ENCODE assay signal across 18 cellular contexts in genomic region chr12:19489168-19489567, GRCh38. TPM values are rescaled to one million over a fixed set of nuclear protein-coding genes. Genes with fewer than 3 reads are reported as not detected.
A peak's percentile ranks its signal among the peaks of the same experiment; 100 is the strongest.
DNase-seq lines count a peak whose midpoint lies in the region; ATAC-seq lines count a peak whose summit lies in the region.
"Had no signal": no experiment of that assay in that cellular context is flagged by ENCODE, and none has a peak within 500 bp of the region (broad histone marks: within the 10 kb centered on the region; RNA-seq: fewer than 3 reads in every experiment).

No MANE protein-coding gene starts in this region.

- no peaks in the 10 kb centered on the region for H3K9me3 Mint-ChIP-seq in activated CD4-positive, alpha-beta T cell treated with anti-CD3 and anti-CD28 coated beads, Interleukin-2, amount 10 ng/mL, durations not matched to agents 24 days and 14 days
- no peaks in the 10 kb centered on the region for H3K9me3 Mint-ChIP-seq in activated naive CD4-positive, alpha-beta T cell treated with anti-CD3 and anti-CD28 coated beads, Interleukin-2, amount 50 U/mL, for 72 hours
- H3K9me3 Mint-ChIP-seq: CD8-positive, alpha-beta memory T cell had no signal

- DNase-seq in stimulated activated CD4-positive, alpha-beta T cell treated with anti-CD3 and anti-CD28 coated beads, Interleukin-15, amount 100 ng/mL, for 24 hours: peak; percentile 27
- DNase-seq in stimulated activated CD4-positive, alpha-beta T cell treated with anti-CD3 and anti-CD28 coated beads, Interleukin-12 subunit alpha, Interleukin-12 subunit beta, amount 100 ng/mL, for 4 hours: no peak
- DNase-seq in activated CD4-positive, alpha-beta T cell treated with anti-CD3 and anti-CD28 coated beads, Interleukin-2, amount 10 ng/mL, durations not matched to agents 24 days and 14 days: no peak
- DNase-seq in activated naive CD4-positive, alpha-beta T cell treated with anti-CD3 and anti-CD28 coated beads, Interleukin-2, amount 50 U/mL, for 72 hours (ENCODE audit: low spot score in 2 of 2): no peak
- DNase-seq in stimulated activated naive CD8-positive, alpha-beta T cell treated with anti-CD3 and anti-CD28 coated beads, Interleukin-15, Interleukin-2, amounts not matched to agents 100 U/mL and 50 U/mL, for 24 hours: peak; percentile 18
- DNase-seq in SHP77 treated with DMSO at 0.1 percent for 48 hours (lab: John Stamatoyannopoulos, UW): no peak
- DNase-seq: CD8-positive, alpha-beta memory T cell; DND-41; GDM1; MG63; NCI-H1092 treated with DMSO at 0.1 percent for 48 hours; NCI-H1694; NCI-H345; NCI-H526 treated with DMSO at 0.1 percent for 48 hours; NK-92 treated with Interleukin-12 subunit alpha and Interleukin-12 subunit beta, amount 100 ng/mL, for 24 hours; OCI-M1; RPMI8226 had no signal

- H3K27ac Mint-ChIP-seq in activated CD4-positive, alpha-beta T cell treated with anti-CD3 and anti-CD28 coated beads, Interleukin-2, amount 10 ng/mL, durations not matched to agents 24 days and 14 days: peak overlapping the region; percentile 45
- peak overlapping the region in 1 of 2 donors; percentile 44 for H3K27ac Mint-ChIP-seq in activated naive CD4-positive, alpha-beta T cell treated with anti-CD3 and anti-CD28 coated beads, Interleukin-2, amount 50 U/mL, for 72 hours

- H3K36me3 Mint-ChIP-seq in activated CD4-positive, alpha-beta T cell treated with anti-CD3 and anti-CD28 coated beads, Interleukin-2, amount 10 ng/mL, durations not matched to agents 24 days and 14 days (ENCODE audit: low read depth): peaks cover 45% of the 10 kb centered on the region
- H3K36me3 Mint-ChIP-seq in activated naive CD4-positive, alpha-beta T cell treated with anti-CD3 and anti-CD28 coated beads, Interleukin-2, amount 50 U/mL, for 72 hours: peaks cover 20 to 31% of the 10 kb centered on the region in 2 donors

- peak; percentile 59 to 84 for ATAC-seq in activated naive CD4-positive, alpha-beta T cell treated with anti-CD3 and anti-CD28 coated beads, Interleukin-2, amount 50 U/mL, for 72 hours
- ATAC-seq in stimulated activated naive CD8-positive, alpha-beta T cell treated with anti-CD3 and anti-CD28 coated beads, Interleukin-15, Interleukin-2, amounts not matched to agents 100 U/mL and 50 U/mL, for 24 hours: peak; percentile 58
- no peak for ATAC-seq in GM18868 (IDR thresholded peaks at IDR 0.05; ENCODE audit: unreplicated experiment)

- no peak overlapping the region for H3K4me3 Mint-ChIP-seq in activated CD4-positive, alpha-beta T cell treated with anti-CD3 and anti-CD28 coated beads, Interleukin-2, amount 10 ng/mL, durations not matched to agents 24 days and 14 days

- intact Hi-C loops in activated CD4-positive, alpha-beta T cell treated with anti-CD3 and anti-CD28 coated beads, Interleukin-2, amount 10 ng/mL, durations not matched to agents 24 days and 14 days (cut with micrococcal nuclease): no loop called here

- no peaks in the 10 kb centered on the region for H3K27me3 Mint-ChIP-seq in activated CD4-positive, alpha-beta T cell treated with anti-CD3 and anti-CD28 coated beads, Interleukin-2, amount 10 ng/mL, durations not matched to agents 24 days and 14 days
- H3K27me3 Mint-ChIP-seq: CD8-positive, alpha-beta memory T cell had no signal

- H3K4me1 Mint-ChIP-seq in activated CD4-positive, alpha-beta T cell treated with anti-CD3 and anti-CD28 coated beads, Interleukin-2, amount 10 ng/mL, durations not matched to agents 24 days and 14 days: peaks cover 32% of the 10 kb centered on the region

RNA-seq across cellular contexts. Expression of gene AEBP2, which starts 49.9 kb away (rescaled TPM):
- total RNA-seq in activated CD4-positive, alpha-beta T cell treated with anti-CD3 and anti-CD28 coated beads, Interleukin-2, amount 10 ng/mL, durations not matched to agents 24 days and 14 days: 55.5 and 59.2 TPM in 2 replicates
- total RNA-seq in activated naive CD4-positive, alpha-beta T cell treated with anti-CD3 and anti-CD28 coated beads, Interleukin-2, amount 50 U/mL, for 72 hours: 10 to 100 TPM; 48.8 to 69.3 TPM

Comparison
In these comparisons a context has a peak if more than half of its experiments do, and no peak if none do; other contexts are left out.
1. DNase-seq: peak in stimulated activated CD4-positive, alpha-beta T cell treated with anti-CD3 and anti-CD28 coated beads, Interleukin-15, amount 100 ng/mL, for 24 hours (single experiment) and stimulated activated naive CD8-positive, alpha-beta T cell treated with anti-CD3 and anti-CD28 coated beads, Interleukin-15, Interleukin-2, amounts not matched to agents 100 U/mL and 50 U/mL, for 24 hours (single experiment); none in stimulated activated CD4-positive, alpha-beta T cell treated with anti-CD3 and anti-CD28 coated beads, Interleukin-12 subunit alpha, Interleukin-12 subunit beta, amount 100 ng/mL, for 4 hours (single experiment), activated CD4-positive, alpha-beta T cell treated with anti-CD3 and anti-CD28 coated beads, Interleukin-2, amount 10 ng/mL, durations not matched to agents 24 days and 14 days (single experiment), activated naive CD4-positive, alpha-beta T cell treated with anti-CD3 and anti-CD28 coated beads, Interleukin-2, amount 50 U/mL, for 72 hours (0 of 2) and SHP77 treated with DMSO at 0.1 percent for 48 hours (single experiment).